In genomic region chr4:8394125-8394524, GRCh38 we compare ENCODE assay signal across 8 cellular contexts. TPM values are rescaled to one million over a fixed set of nuclear protein-coding genes. Genes with fewer than 3 reads are reported as not detected.
DNase-seq lines count a peak whose midpoint lies in the region; ATAC-seq and TF ChIP-seq lines count a peak whose summit lies in the region.
"Had no signal": no experiment of that assay in that cellular context is flagged by ENCODE, and none has a peak within 500 bp of the region (broad histone marks: within the 10 kb centered on the region; RNA-seq: fewer than 3 reads in every experiment).

No MANE protein-coding gene starts in this region.

- no TSS peak for BruUV-seq in PC-9 (replicated peaks; lab: Mats Ljungman, UMichigan)

- ATAC-seq in upper lobe of right lung (peak; percentile 38), HG02642 (IDR thresholded peaks at IDR 0.05; ENCODE audit: poor library complexity, unreplicated experiment) (no peak)

- no peak overlapping the region for H2AFZ ChIP-seq in PC-9
- H2AFZ ChIP-seq in neural cell (ENCODE audit: low read depth, low read length) = peak overlapping the region; percentile 19

- H3K36me3 ChIP-seq in PC-9 (ENCODE audit: low read depth) (no peaks in the 10 kb centered on the region), neural cell (ENCODE audit: insufficient read depth, low read length) (peaks cover 4% of the 10 kb centered on the region), upper lobe of right lung (peaks cover 42% of the 10 kb centered on the region)

- DNase-seq in PC-9 (no peak), fibroblast of peridontal ligament (ENCODE audit: extremely low read depth) (peak; percentile 91), upper lobe of right lung (no peak), activated T-cell treated with anti-CD3 and anti-CD28 coated beads for 4 hours (no peak)
- DNase-seq in stimulated activated CD4-positive, alpha-beta T cell treated with anti-CD3 and anti-CD28 coated beads, Interleukin-1b, Interleukin-23, amount 100 ng/mL, for 48 hours = no peak
- DNase-seq: NCI-H2029 had no signal

- CTCF ChIA-PET in PC-9 (lab: Charles Lee) = no interaction called here

- intact Hi-C loops in PC-9 (cut with micrococcal nuclease; ENCODE audit: unreplicated experiment) (no loop called here), upper lobe of right lung (cut with DNase I) (no loop called here)

- POLR2A ChIA-PET in PC-9 (lab: Charles Lee; ENCODE audit: unreplicated experiment) = no interaction called here

- H3K9me3 ChIP-seq in PC-9 (ENCODE audit: insufficient read depth, low read depth) = no peaks in the 10 kb centered on the region
- H3K9me3 ChIP-seq in neural cell (ENCODE audit: low read length) = no peaks in the 10 kb centered on the region
- no peaks in the 10 kb centered on the region for H3K9me3 ChIP-seq in upper lobe of right lung

- no peak for TF ChIP-seq CTCF in PC-9 (conservative IDR thresholded peaks at IDR 0.05)
- TF ChIP-seq CTCF in neural cell (IDR thresholded peaks at IDR 0.05; ENCODE audit: poor library complexity, severe bottlenecking) = no peak
- no peak for TF ChIP-seq CTCF in upper lobe of right lung (IDR thresholded peaks at IDR 0.05)

- H3K9ac ChIP-seq in neural cell (ENCODE audit: low read length) = peak overlapping the region; percentile 41

- H4K20me1 ChIP-seq in PC-9 (ENCODE audit: insufficient read depth) (no peaks in the 10 kb centered on the region), neural cell (ENCODE audit: insufficient read depth) (no peaks in the 10 kb centered on the region)

- peaks cover 12% of the 10 kb centered on the region; the same call in 1 of the 2 replicates for H3F3A ChIP-seq in PC-9 (ENCODE audit: insufficient read depth, low read depth)
- H3F3A ChIP-seq in neural cell (ENCODE audit: insufficient read depth, low read length, poor library complexity, severe bottlenecking) = peaks cover 4% of the 10 kb centered on the region

- H3K79me2 ChIP-seq in PC-9 (ENCODE audit: low read depth) (no peaks in the 10 kb centered on the region), neural cell (replicated peaks; ENCODE audit: insufficient read depth, low read length) (no peaks in the 10 kb centered on the region)

- H3K27ac ChIP-seq in PC-9 = no peak overlapping the region
- H3K27ac ChIP-seq in neural cell (ENCODE audit: low read length) = peak overlapping the region; percentile 56
- H3K27ac ChIP-seq in upper lobe of right lung = peak overlapping the region; percentile 49

- H3K4me2 ChIP-seq in PC-9 (peak overlapping the region; percentile 36; the same call in 1 of the 2 replicates), neural cell (ENCODE audit: low read length) (no peak overlapping the region)

- H3K4me3 ChIP-seq in PC-9 = no peak overlapping the region
- H3K4me3 ChIP-seq in neural cell (ENCODE audit: low read length) = no peak overlapping the region
- no peak overlapping the region for H3K4me3 ChIP-seq in upper lobe of right lung

- no peak for TF ChIP-seq RAD21 in neural cell (conservative IDR thresholded peaks at IDR 0.05)

- H3K27me3 ChIP-seq in PC-9 (ENCODE audit: insufficient read depth, low read depth) (no peaks in the 10 kb centered on the region), neural cell (ENCODE audit: insufficient read depth, low read depth, low read length) (no peaks in the 10 kb centered on the region), upper lobe of right lung (no peaks in the 10 kb centered on the region)

- H3K4me1 ChIP-seq in PC-9 (replicated peaks; ENCODE audit: insufficient read depth) (peaks cover 31% of the 10 kb centered on the region), upper lobe of right lung (peaks cover 17% of the 10 kb centered on the region)

- H3K9me2 ChIP-seq in PC-9 (ENCODE audit: insufficient read depth) (no peaks in the 10 kb centered on the region), neural cell (ENCODE audit: insufficient read depth, low read length) (no peaks in the 10 kb centered on the region)

- no peak for TF ChIP-seq EP300 in neural cell (conservative IDR thresholded peaks at IDR 0.05; ENCODE audit: poor library complexity, severe bottlenecking)

TF ChIP-seq in neural cell, 6 proteins besides CTCF, POLR2A, EP300 and RAD21:
- TF ChIP-seq SMC3 (conservative IDR thresholded peaks at IDR 0.05; ENCODE audit: poor library complexity) = no peak
- TF ChIP-seq EZH2 (IDR thresholded peaks at IDR 0.05; ENCODE audit: borderline replicate concordance, insufficient read depth, low read length, poor library complexity, severe bottlenecking) = no peak
- TF ChIP-seq MXI1 (conservative IDR thresholded peaks at IDR 0.05; ENCODE audit: poor library complexity, severe bottlenecking) = no peak
- no peak for TF ChIP-seq TAF1 (IDR thresholded peaks at IDR 0.05; ENCODE audit: low read depth)
- TF ChIP-seq POLR2AphosphoS5 (IDR thresholded peaks at IDR 0.05) = no peak
- TF ChIP-seq REST (IDR thresholded peaks at IDR 0.05; ENCODE audit: borderline replicate concordance) = no peak

RNA-seq across cellular contexts. Expression of gene ACOX3, which starts 46.4 kb away (rescaled TPM):
- total RNA-seq in PC-9 (2021) = 21.0 and 26.1 TPM in 2 replicates
- 13.2 and 14.6 TPM in 2 replicates for polyA plus RNA-seq in neural cell
- polyA minus RNA-seq in neural cell = 53.1 and 55.3 TPM in 2 replicates
- total RNA-seq in upper lobe of right lung = 21.6 TPM

RNA-seq across cellular contexts. Expression of gene TRMT44, which starts 46.5 kb away (rescaled TPM):
- total RNA-seq in PC-9 (2021) (17.4 and 17.9 TPM in 2 replicates), upper lobe of right lung (24.2 TPM)
- 20.6 and 21.8 TPM in 2 replicates for polyA plus RNA-seq in neural cell
- polyA minus RNA-seq in neural cell = 35.8 and 42.6 TPM in 2 replicates
